ENCODE assay signal across 13 cellular contexts in the genomic region with DNA sequence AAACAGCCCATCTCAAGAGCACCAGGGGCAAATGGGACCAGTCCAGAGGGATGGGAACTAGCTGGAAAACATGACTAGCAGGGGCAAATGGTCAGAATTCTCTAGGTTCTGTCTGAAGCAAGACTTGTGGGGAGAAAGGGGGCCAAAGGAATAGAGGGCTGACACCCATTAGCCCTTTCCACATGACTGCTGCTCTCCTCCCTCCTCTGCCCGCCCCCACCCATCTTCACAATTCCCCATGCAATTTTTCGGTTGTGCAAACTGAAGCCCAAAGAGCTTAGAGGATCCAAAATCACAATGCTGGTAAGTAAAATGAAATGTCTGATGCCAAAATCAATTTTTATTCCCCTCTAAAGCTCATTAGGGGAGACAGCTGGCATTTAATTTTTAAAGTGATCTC.
DNase-seq lines count a peak whose midpoint lies in the region; ATAC-seq and TF ChIP-seq lines count a peak whose summit lies in the region.
"Had no signal": no experiment of that assay in that cellular context is flagged by ENCODE, and none has a peak within 500 bp of the region (broad histone marks: within the 10 kb centered on the region; RNA-seq: fewer than 3 reads in every experiment).

No MANE protein-coding gene starts in this region.

- TF ChIP-seq CTCF in WERI-Rb-1 (IDR thresholded peaks at IDR 0.05; ENCODE audit: low read depth, low read length): no peak

- ATAC-seq in left colon: no peak
- ATAC-seq: GM23338 had no signal

- H3K9me3 ChIP-seq in WERI-Rb-1 (ENCODE audit: severe bottlenecking) (no peaks in the 10 kb centered on the region), SJCRH30 (replicated peaks) (no peaks in the 10 kb centered on the region)
- H3K9me3 ChIP-seq: BLaER1 had no signal

- H3K27me3 ChIP-seq in WERI-Rb-1 (ENCODE audit: insufficient read depth, low read depth, severe bottlenecking) (no peaks in the 10 kb centered on the region), SJCRH30 (no peaks in the 10 kb centered on the region)
- H3K27me3 ChIP-seq: BLaER1 had no signal

- intact Hi-C loops in left colon (cut with DNase I, micrococcal nuclease): no loop called here

- H3K4me1 ChIP-seq in SJCRH30: no peaks in the 10 kb centered on the region

- H3K4me3 ChIP-seq in WERI-Rb-1 (ENCODE audit: low read depth, low read length) (peak overlapping the region; percentile 26), SJCRH30 (no peak overlapping the region)
- H3K4me3 ChIP-seq: BLaER1, GM23338 had no signal

- H3K27ac ChIP-seq in WERI-Rb-1: peak overlapping the region; percentile 90
- H3K27ac ChIP-seq in SJCRH30: no peak overlapping the region
- H3K27ac ChIP-seq: BLaER1, HL-60 had no signal

- DNase-seq in NCI-H524 (lab: John Stamatoyannopoulos, UW): peak; percentile 77 to 88
- DNase-seq in NCI-H524 treated with DMSO at 0.1 percent for 48 hours (lab: John Stamatoyannopoulos, UW): no peak
- DNase-seq in NCI-H446 treated with DMSO at 0.1 percent for 48 hours (lab: John Stamatoyannopoulos, UW): peak; percentile 36
- DNase-seq in WERI-Rb-1: peak; percentile 77
- DNase-seq in GM03348 (ENCODE audit: low spot score): no peak
- no peak for DNase-seq in SJCRH30
- no peak for DNase-seq in left colon
- DNase-seq: 8988T; CD4-positive, alpha-beta memory T cell; HCEC 1CT had no signal

- H3K36me3 ChIP-seq in WERI-Rb-1 (peaks cover 67% of the 10 kb centered on the region), SJCRH30 (no peaks in the 10 kb centered on the region)
- H3K36me3 ChIP-seq: BLaER1 had no signal

Comparison
In these comparisons a context has a peak if more than half of its experiments do, and no peak if none do; other contexts are left out.
1. DNase-seq: peak in NCI-H524 (2 of 2), NCI-H446 treated with DMSO at 0.1 percent for 48 hours (single experiment) and WERI-Rb-1 (single experiment); none in NCI-H524 treated with DMSO at 0.1 percent for 48 hours (single experiment), GM03348 (single experiment), SJCRH30 (0 of 2) and left colon (0 of 2).